In genomic region chr12:6535960-6536847, GRCh38 we compare ENCODE assay signal across 1 cellular context.
TF ChIP-seq lines count a peak whose summit lies in the region.

No MANE protein-coding gene starts in this region.

TF ChIP-seq in HepG2, 621 proteins besides CTCF, POLR2A, EP300 and RAD21:
- 0 out of 2 replicates have a peak, but pooled peaks have one; percentile 21 for TF ChIP-seq ZSCAN25 (CRISPR knock-in tag; IDR thresholded peaks at IDR 0.05)
- TF ChIP-seq, protein P1, sequence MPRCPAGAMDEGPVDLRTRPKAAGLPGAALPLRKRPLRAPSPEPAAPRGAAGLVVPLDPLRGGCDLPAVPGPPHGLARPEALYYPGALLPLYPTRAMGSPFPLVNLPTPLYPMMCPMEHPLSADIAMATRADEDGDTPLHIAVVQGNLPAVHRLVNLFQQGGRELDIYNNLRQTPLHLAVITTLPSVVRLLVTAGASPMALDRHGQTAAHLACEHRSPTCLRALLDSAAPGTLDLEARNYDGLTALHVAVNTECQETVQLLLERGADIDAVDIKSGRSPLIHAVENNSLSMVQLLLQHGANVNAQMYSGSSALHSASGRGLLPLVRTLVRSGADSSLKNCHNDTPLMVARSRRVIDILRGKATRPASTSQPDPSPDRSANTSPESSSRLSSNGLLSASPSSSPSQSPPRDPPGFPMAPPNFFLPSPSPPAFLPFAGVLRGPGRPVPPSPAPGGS (CRISPR knock-in tag; IDR thresholded peaks at IDR 0.05), result 0 out of 2 replicates have a peak, but pooled peaks have one; percentile 51
- peak; percentile 33; the same call in 1 of the 2 replicates for TF ChIP-seq POLR2G (IDR thresholded peaks at IDR 0.05; ENCODE audit: low read depth, low read length)
- 0 out of 2 replicates have a peak, but pooled peaks have one; percentile 15 for TF ChIP-seq MEIS1 (CRISPR knock-in tag; IDR thresholded peaks at IDR 0.05; ENCODE audit: borderline replicate concordance)
- peak; percentile 74; the same call in 1 of the 2 replicates for TF ChIP-seq AKAP8 (CRISPR knock-in tag; IDR thresholded peaks at IDR 0.05)
- TF ChIP-seq ZNF558 (CRISPR knock-in tag; IDR thresholded peaks at IDR 0.05; ENCODE audit: borderline replicate concordance), result 0 out of 2 replicates have a peak, but pooled peaks have one; percentile 44
- TF ChIP-seq ZNF430 (CRISPR knock-in tag; IDR thresholded peaks at IDR 0.05), result peak; percentile 31; the same call in 1 of the 2 replicates
- TF ChIP-seq DPF2 (CRISPR knock-in tag; IDR thresholded peaks at IDR 0.05; ENCODE audit: borderline replicate concordance, low read depth), result no peak
- TF ChIP-seq RBFOX2 (IDR thresholded peaks at IDR 0.05; ENCODE audit: low read depth, low read length), result peak; percentile 25; the same call in 1 of the 2 replicates
- TF ChIP-seq RBM22 (optimal IDR thresholded peaks at IDR 0.05; ENCODE audit: low read length), result peak; percentile 34
- TF ChIP-seq, protein P2, sequence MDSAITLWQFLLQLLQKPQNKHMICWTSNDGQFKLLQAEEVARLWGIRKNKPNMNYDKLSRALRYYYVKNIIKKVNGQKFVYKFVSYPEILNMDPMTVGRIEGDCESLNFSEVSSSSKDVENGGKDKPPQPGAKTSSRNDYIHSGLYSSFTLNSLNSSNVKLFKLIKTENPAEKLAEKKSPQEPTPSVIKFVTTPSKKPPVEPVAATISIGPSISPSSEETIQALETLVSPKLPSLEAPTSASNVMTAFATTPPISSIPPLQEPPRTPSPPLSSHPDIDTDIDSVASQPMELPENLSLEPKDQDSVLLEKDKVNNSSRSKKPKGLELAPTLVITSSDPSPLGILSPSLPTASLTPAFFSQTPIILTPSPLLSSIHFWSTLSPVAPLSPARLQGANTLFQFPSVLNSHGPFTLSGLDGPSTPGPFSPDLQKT (CRISPR knock-in tag; IDR thresholded peaks at IDR 0.05; ENCODE audit: borderline replicate concordance), result no peak
- no peak for TF ChIP-seq ZNF274 (CRISPR knock-in tag; IDR thresholded peaks at IDR 0.05)
- peak; percentile 11; the same call in 1 of the 2 replicates for TF ChIP-seq POLR2AphosphoS5 (IDR thresholded peaks at IDR 0.05; ENCODE audit: low read depth, low read length)
